ENCODE assay signal across 8 cellular contexts in the genomic region with DNA sequence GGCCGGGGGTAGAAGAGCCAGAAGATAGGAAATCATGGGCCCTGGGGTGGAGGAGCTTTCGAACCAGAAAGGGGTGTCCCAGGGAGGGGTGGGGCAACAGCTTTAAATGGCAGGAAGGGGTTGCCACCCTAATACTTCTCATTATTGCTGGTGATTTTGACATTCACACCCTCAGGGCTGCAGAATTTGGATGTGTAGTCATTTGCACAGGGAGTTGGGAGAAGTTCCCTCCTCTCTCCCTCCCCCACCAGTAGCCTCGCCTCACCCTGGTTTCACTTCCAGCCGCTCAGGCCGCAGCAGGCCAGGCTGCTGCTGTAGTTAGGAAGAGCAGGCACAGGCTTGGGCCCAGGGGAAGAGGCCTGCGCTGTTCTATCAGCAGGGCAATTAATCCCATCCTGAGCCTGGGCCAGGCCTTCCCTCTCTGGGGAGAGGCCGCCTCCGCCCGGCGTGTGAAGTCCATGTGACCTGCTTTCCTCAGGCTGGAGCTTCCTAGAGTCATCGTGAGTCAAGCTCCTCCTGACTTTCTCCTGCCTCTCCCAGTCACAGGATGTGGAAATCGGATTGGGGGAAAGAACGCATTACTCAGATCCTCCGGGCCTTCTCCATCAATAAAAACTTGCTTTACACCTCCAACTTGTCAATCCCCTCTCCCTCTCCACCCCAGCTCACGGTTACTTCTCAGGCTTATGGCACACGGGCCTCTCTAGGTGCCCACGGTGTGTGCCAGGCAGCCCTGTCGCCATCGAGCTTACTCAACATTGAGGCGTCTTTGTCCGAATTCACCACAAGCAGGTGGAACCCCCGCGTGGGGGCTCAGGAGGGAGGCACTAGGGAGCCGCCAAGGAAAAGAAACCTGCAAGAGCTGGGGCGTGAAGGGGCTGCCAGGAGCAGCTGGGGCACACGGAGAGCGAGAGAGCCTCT. TPM values are rescaled to one million over a fixed set of nuclear protein-coding genes. Genes with fewer than 3 reads are reported as not detected.
A peak's percentile ranks its signal among the peaks of the same experiment; 100 is the strongest.
DNase-seq lines count a peak whose midpoint lies in the region; ATAC-seq and TF ChIP-seq lines count a peak whose summit lies in the region.

No MANE protein-coding gene starts in this region.

- TF ChIP-seq POLR2A in transverse colon (IDR thresholded peaks at IDR 0.05): peak; percentile 72

- H3K9me3 ChIP-seq in transverse colon: no peaks in the 10 kb centered on the region

- no peak overlapping the region for H3K27ac Mint-ChIP-seq in memory B cell

- H3K27me3 ChIP-seq in transverse colon: no peaks in the 10 kb centered on the region

- no peaks in the 10 kb centered on the region for H3K36me3 ChIP-seq in transverse colon

- 10 to 64% methylated on average over 2 to 27 of the region's 27 CpGs for WGBS in transverse colon (ENCODE audit: low coverage in 1 of 2), 2 donors

- H3K36me3 Mint-ChIP-seq in memory B cell: no peaks in the 10 kb centered on the region

- H3K4me1 Mint-ChIP-seq in memory B cell: peaks cover 2% of the 10 kb centered on the region

- in situ Hi-C loops in transverse colon (cut with MboI; ENCODE audit: low pct_ligation_motif_present in 1 of 4, low pct_unique_long_range_greater_than_20kb in 1 of 4, low sequenced_read_pairs in 3 of 4): no loop called here

- peaks cover 13% of the 10 kb centered on the region for H3K27me3 Mint-ChIP-seq in memory B cell

- ATAC-seq in memory B cell (ENCODE audit: low read depth): peak; percentile 42

- H3K4me1 ChIP-seq in transverse colon: peaks cover 15 to 44% (median 31%) of the 10 kb centered on the region in 4 donors

- intact Hi-C loops in transverse colon (cut with DNase I; ENCODE audit: low total_unique reads): no loop called here

- DNase-seq in COLO829 (ENCODE audit: low spot score): peak; percentile 97
- peak; percentile 39 for DNase-seq in NCI-H2227 (lab: John Stamatoyannopoulos, UW; ENCODE audit: unreplicated experiment)
- DNase-seq in dermis blood vessel endothelial cell: peak; percentile 99
- DNase-seq in memory B cell (ENCODE audit: low spot score in 2 of 2): no peak
- DNase-seq in transverse colon: peak; percentile 91
- DNase-seq in NCI-H1105 treated with DMSO at 0.1 percent for 48 hours (lab: John Stamatoyannopoulos, UW): no peak
- no peak for DNase-seq in NCI-H146 (lab: John Stamatoyannopoulos, UW)
- DNase-seq in NCI-H446 (lab: John Stamatoyannopoulos, UW): no peak

- no peak for TF ChIP-seq CTCF in transverse colon (IDR thresholded peaks at IDR 0.05)

- no peaks in the 10 kb centered on the region for H3K9me3 Mint-ChIP-seq in memory B cell

- peak overlapping the region; percentile 80 to 90 (median 88) for H3K27ac ChIP-seq in transverse colon

- H3K4me3 Mint-ChIP-seq in memory B cell: no peak overlapping the region

- no peak for TF ChIP-seq EP300 in transverse colon (IDR thresholded peaks at IDR 0.05; ENCODE audit: low read depth)

- peak overlapping the region in 1 of 4 donors; percentile 1 for H3K4me3 ChIP-seq in transverse colon

RNA-seq across cellular contexts. Expression of a gene that starts 7.8 kb away (rescaled TPM):
- total RNA-seq in dermis blood vessel endothelial cell: 0.47 and 0.85 TPM in 2 replicates
- 100 to 1,000 TPM; 119 to 199 (median 181) TPM for total RNA-seq in transverse colon

Comparison
In these comparisons a context has a peak if more than half of its experiments do, and no peak if none do; other contexts are left out.
1. DNase-seq: peak in COLO829 (single experiment), NCI-H2227 (single experiment), dermis blood vessel endothelial cell (single experiment) and transverse colon (single experiment); none in memory B cell (0 of 2), NCI-H1105 treated with DMSO at 0.1 percent for 48 hours (single experiment), NCI-H146 (single experiment) and NCI-H446 (0 of 2).
2. RNA of a gene that starts 7.8 kb away (total RNA-seq): 119 to 199 TPM in transverse colon; 0.47 to 0.85 TPM in dermis blood vessel endothelial cell; every median in the first group is over 10 times any median in the second.